In genomic region chr1:110964400-110964903, GRCh38 we compare ENCODE assay signal across 1 cellular context.
TF ChIP-seq lines count a peak whose summit lies in the region.

No MANE protein-coding gene starts in this region.

TF ChIP-seq in K562, 482 proteins besides CTCF, POLR2A, EP300 and RAD21 (continued from another document):
- TF ChIP-seq CBX1 (IDR thresholded peaks at IDR 0.05; ENCODE audit: low read depth) (no peak), ZFX (CRISPR knock-in tag; IDR thresholded peaks at IDR 0.05) (peak; percentile 53), BACH1 (tag; IDR thresholded peaks at IDR 0.05) (0 out of 2 replicates have a peak, but pooled peaks have one; percentile 61), BRD4 (IDR thresholded peaks at IDR 0.05) (peak; percentile 85), ATF1 (CRISPR knock-in tag; IDR thresholded peaks at IDR 0.05) (no peak), ATF1 (tag; IDR thresholded peaks at IDR 0.05) (0 out of 2 replicates have a peak, but pooled peaks have one; percentile 44), TAF9B (IDR thresholded peaks at IDR 0.05; ENCODE audit: partially characterized antibody) (peak; percentile 8), NFRKB (IDR thresholded peaks at IDR 0.05; ENCODE audit: low read depth) (peak; percentile 89), FUS (optimal IDR thresholded peaks at IDR 0.05; ENCODE audit: low read depth, low read length) (no peak), ZNF24 (IDR thresholded peaks at IDR 0.05) (peak; percentile 68; the same call in 1 of the 2 replicates), ZNF175 (CRISPR knock-in tag; IDR thresholded peaks at IDR 0.05; ENCODE audit: low read depth) (0 out of 2 replicates have a peak, but pooled peaks have one; percentile 46), HDAC1 (IDR thresholded peaks at IDR 0.05) (0 out of 4 replicates have a peak, but pooled peaks of 1 of the 2 experiments have one; percentile 23), NCOA2 (IDR thresholded peaks at IDR 0.05; ENCODE audit: partially characterized antibody in 2 of 2) (peak in 1 of 2 experiments; percentile 44), DDX20 (tag; IDR thresholded peaks at IDR 0.05; ENCODE audit: low read depth) (0 out of 2 replicates have a peak, but pooled peaks have one; percentile 46), CEBPG (CRISPR knock-in tag; IDR thresholded peaks at IDR 0.05) (no peak; the same call in 1 of the 2 replicates), CEBPG (tag; conservative IDR thresholded peaks at IDR 0.05 in 1 of 2, IDR thresholded peaks at IDR 0.05 in 1 of 2) (peak; percentile 6 to 93; a peak in 2 of 4 replicates), ZNF76 (CRISPR knock-in tag; IDR thresholded peaks at IDR 0.05; ENCODE audit: borderline replicate concordance) (0 out of 2 replicates have a peak, but pooled peaks have one; percentile 4)
- TF ChIP-seq, protein P1, sequence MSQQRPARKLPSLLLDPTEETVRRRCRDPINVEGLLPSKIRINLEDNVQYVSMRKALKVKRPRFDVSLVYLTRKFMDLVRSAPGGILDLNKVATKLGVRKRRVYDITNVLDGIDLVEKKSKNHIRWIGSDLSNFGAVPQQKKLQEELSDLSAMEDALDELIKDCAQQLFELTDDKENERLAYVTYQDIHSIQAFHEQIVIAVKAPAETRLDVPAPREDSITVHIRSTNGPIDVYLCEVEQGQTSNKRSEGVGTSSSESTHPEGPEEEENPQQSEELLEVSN (IDR thresholded peaks at IDR 0.05; ENCODE audit: borderline replicate concordance in 1 of 2, extremely low read depth in 1 of 2, insufficient read depth in 1 of 2, insufficient read length in 1 of 2, low read depth in 1 of 2, low read length in 1 of 2, poor library complexity in 1 of 2, severe bottlenecking in 1 of 2) = peak in 1 of 2 experiments; percentile 27
- TF ChIP-seq, protein P2, sequence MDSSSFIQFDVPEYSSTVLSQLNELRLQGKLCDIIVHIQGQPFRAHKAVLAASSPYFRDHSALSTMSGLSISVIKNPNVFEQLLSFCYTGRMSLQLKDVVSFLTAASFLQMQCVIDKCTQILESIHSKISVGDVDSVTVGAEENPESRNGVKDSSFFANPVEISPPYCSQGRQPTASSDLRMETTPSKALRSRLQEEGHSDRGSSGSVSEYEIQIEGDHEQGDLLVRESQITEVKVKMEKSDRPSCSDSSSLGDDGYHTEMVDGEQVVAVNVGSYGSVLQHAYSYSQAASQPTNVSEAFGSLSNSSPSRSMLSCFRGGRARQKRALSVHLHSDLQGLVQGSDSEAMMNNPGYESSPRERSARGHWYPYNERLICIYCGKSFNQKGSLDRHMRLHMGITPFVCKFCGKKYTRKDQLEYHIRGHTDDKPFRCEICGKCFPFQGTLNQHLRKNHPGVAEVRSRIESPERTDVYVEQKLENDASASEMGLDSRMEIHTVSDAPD (CRISPR knock-in tag; IDR thresholded peaks at IDR 0.05) = 0 out of 2 replicates have a peak, but pooled peaks have one; percentile 26
- TF ChIP-seq, protein P3, sequence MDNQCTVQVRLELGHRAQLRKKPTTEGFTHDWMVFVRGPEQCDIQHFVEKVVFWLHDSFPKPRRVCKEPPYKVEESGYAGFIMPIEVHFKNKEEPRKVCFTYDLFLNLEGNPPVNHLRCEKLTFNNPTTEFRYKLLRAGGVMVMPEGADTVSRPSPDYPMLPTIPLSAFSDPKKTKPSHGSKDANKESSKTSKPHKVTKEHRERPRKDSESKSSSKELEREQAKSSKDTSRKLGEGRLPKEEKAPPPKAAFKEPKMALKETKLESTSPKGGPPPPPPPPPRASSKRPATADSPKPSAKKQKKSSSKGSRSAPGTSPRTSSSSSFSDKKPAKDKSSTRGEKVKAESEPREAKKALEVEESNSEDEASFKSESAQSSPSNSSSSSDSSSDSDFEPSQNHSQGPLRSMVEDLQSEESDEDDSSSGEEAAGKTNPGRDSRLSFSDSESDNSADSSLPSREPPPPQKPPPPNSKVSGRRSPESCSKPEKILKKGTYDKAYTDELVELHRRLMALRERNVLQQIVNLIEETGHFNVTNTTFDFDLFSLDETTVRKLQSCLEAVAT (IDR thresholded peaks at IDR 0.05) = peak; percentile 16 to 67; a peak in 2 of 4 replicates
